23 cellular contexts compared by ENCODE assay signal in genomic region chr12:64220046-64220445, GRCh38. TPM values are rescaled to one million over a fixed set of nuclear protein-coding genes. Genes with fewer than 3 reads are reported as not detected.
A peak's percentile ranks its signal among the peaks of the same experiment; 100 is the strongest.
DNase-seq lines count a peak whose midpoint lies in the region; ATAC-seq, FAIRE-seq and TF ChIP-seq lines count a peak whose summit lies in the region.
"Had no signal": no experiment of that assay in that cellular context is flagged by ENCODE, and none has a peak within 500 bp of the region (broad histone marks: within the 10 kb centered on the region; RNA-seq: fewer than 3 reads in every experiment).

No MANE protein-coding gene starts in this region.

- H3K79me2 ChIP-seq in SU-DHL-6 (ENCODE audit: insufficient read depth, low read length) (peaks cover 20% of the 10 kb centered on the region; the same call in 1 of the 2 replicates), keratinocyte (ENCODE audit: control insufficient read depth, insufficient read depth, low read length) (peaks cover 11% of the 10 kb centered on the region)

- H2AFZ ChIP-seq in SU-DHL-6 (ENCODE audit: low read depth, low read length, severe bottlenecking) (no peak overlapping the region), keratinocyte (ENCODE audit: control insufficient read depth, low read length) (no peak overlapping the region)

- no peak overlapping the region for H3K4me3 ChIP-seq in HUES64 (ENCODE audit: low read length)
- H3K4me3 ChIP-seq in SU-DHL-6 (ENCODE audit: insufficient read depth, low read length, poor library complexity, severe bottlenecking): no peak overlapping the region
- H3K4me3 ChIP-seq in keratinocyte (ENCODE audit: control insufficient read depth in 2 of 3, extremely low read depth in 1 of 3, insufficient read depth in 2 of 3, low read depth in 1 of 3, low read length in 3 of 3): no peak overlapping the region
- H3K4me3 ChIP-seq in thyroid gland (replicated peaks in 1 of 3): no peak overlapping the region
- H3K4me3 ChIP-seq: stomach, upper lobe of left lung had no signal

- 0 out of 2 replicates have a peak overlapping the region, but pooled peaks have one; percentile 14 for H3K9ac ChIP-seq in ES-I3 (ENCODE audit: low read depth, low read length)
- H3K9ac ChIP-seq in HUES64 (ENCODE audit: low read depth, low read length): peak overlapping the region; percentile 25; the same call in 1 of the 2 replicates
- H3K9ac ChIP-seq in SU-DHL-6 (ENCODE audit: low read length): no peak overlapping the region
- no peak overlapping the region for H3K9ac ChIP-seq in keratinocyte (ENCODE audit: control insufficient read depth, extremely low read depth, insufficient read depth, low read length)
- H3K9ac ChIP-seq: SK-N-SH had no signal

- H3K4me1 ChIP-seq in ES-I3 (ENCODE audit: insufficient read depth, low read length) (peaks cover 13% of the 10 kb centered on the region; the same call in 1 of the 2 replicates), HUES64 (ENCODE audit: insufficient read depth, low read length) (peaks cover 35% of the 10 kb centered on the region), keratinocyte (ENCODE audit: control insufficient read depth, extremely low read depth, insufficient read depth, low read length) (peaks cover 16% of the 10 kb centered on the region), thyroid gland (peaks cover 4 to 16% of the 10 kb centered on the region in 2 donors)

- H3K9me3 ChIP-seq in ES-I3 (ENCODE audit: control insufficient read depth, insufficient read depth, low read length): no peaks in the 10 kb centered on the region
- no peaks in the 10 kb centered on the region for H3K9me3 ChIP-seq in HUES64 (ENCODE audit: insufficient read depth, low read depth, low read length)
- no peaks in the 10 kb centered on the region for H3K9me3 ChIP-seq in SU-DHL-6 (ENCODE audit: insufficient read depth, low read length)
- no peaks in the 10 kb centered on the region for H3K9me3 ChIP-seq in keratinocyte (ENCODE audit: control insufficient read depth, low read depth, low read length)
- H3K9me3 ChIP-seq in thyroid gland: no peaks in the 10 kb centered on the region
- H3K9me3 ChIP-seq: SK-N-SH, stomach, upper lobe of left lung had no signal

- ATAC-seq in HG02623 (IDR thresholded peaks at IDR 0.05; ENCODE audit: unreplicated experiment): no peak

- DNase-seq in keratinocyte (ENCODE audit: low read depth, low spot score) (no peak), NCI-H226 (no peak), thyroid gland (no peak)
- DNase-seq: activated effector memory CD4-positive, alpha-beta T cell treated with anti-CD3 and anti-CD28 coated beads, Interleukin-2, amount 50 U/mL, for 16 hours; amygdala; caudate nucleus; DMS79; dorsolateral prefrontal cortex; HCEC 1CT; NCI-H146; NCI-H2171; NCI-H774; nucleus accumbens; SK-N-SH; stimulated activated CD4-positive, alpha-beta T cell treated with anti-CD3 and anti-CD28 coated beads, Interleukin-4, amount 100 ng/mL, for 24 hours; stomach; upper lobe of left lung had no signal

- H3K27ac ChIP-seq in HUES64 (ENCODE audit: low read depth, low read length) (no peak overlapping the region), SU-DHL-6 (ENCODE audit: low read depth, low read length) (no peak overlapping the region), keratinocyte (ENCODE audit: control insufficient read depth, insufficient read depth, low read length) (no peak overlapping the region), thyroid gland (no peak overlapping the region)
- H3K27ac ChIP-seq: epithelial cell of prostate, upper lobe of left lung had no signal

- TF ChIP-seq CTCF in SU-DHL-6 (IDR thresholded peaks at IDR 0.05; ENCODE audit: insufficient read depth, low read length, poor library complexity, severe bottlenecking) (no peak), keratinocyte (optimal IDR thresholded peaks at IDR 0.05 in 1 of 3, IDR thresholded peaks at IDR 0.05 in 1 of 3, conservative IDR thresholded peaks at IDR 0.05 in 1 of 3; ENCODE audit: extremely low read depth in 1 of 3, insufficient read depth in 2 of 3, low read length in 3 of 3) (no peak), thyroid gland (IDR thresholded peaks at IDR 0.05) (no peak)

- H3K36me3 ChIP-seq in ES-I3 (ENCODE audit: insufficient read depth, low read length) (no peaks in the 10 kb centered on the region), HUES64 (ENCODE audit: insufficient read depth, low read length) (peaks cover 3% of the 10 kb centered on the region; the same call in 1 of the 2 replicates), SU-DHL-6 (ENCODE audit: low read length) (0 out of 2 replicates have a peak, but pooled peaks cover 2% of the 10 kb centered on the region), keratinocyte (ENCODE audit: control insufficient read depth in 2 of 2, extremely low read depth in 1 of 2, insufficient read depth in 2 of 2, low read length in 2 of 2) (peaks cover 0 to 1% of the 10 kb centered on the region in 2 experiments), thyroid gland (peaks cover 0 to 4% of the 10 kb centered on the region in 2 donors)
- H3K36me3 ChIP-seq: upper lobe of left lung had no signal

- H3K9me1 ChIP-seq in keratinocyte (ENCODE audit: control insufficient read depth, extremely low read depth, insufficient read depth, low read length): no peaks in the 10 kb centered on the region

- intact Hi-C loops in thyroid gland (cut with DNase I): no loop called here

- FAIRE-seq in keratinocyte (lab: Jason Lieb, UNC): no peak
- FAIRE-seq: RCC 7860 had no signal

- no peak for TF ChIP-seq POLR2A in thyroid gland (IDR thresholded peaks at IDR 0.05)

- 84% methylated on average over 2 of the region's 3 CpGs for WGBS in HUES64
- 98 to 99% methylated on average over 3 of the region's 3 CpGs for WGBS in thyroid gland, 2 donors

- H3K9me2 ChIP-seq in SU-DHL-6 (replicated peaks; ENCODE audit: insufficient read depth, low read length): no peaks in the 10 kb centered on the region
- H3K9me2 ChIP-seq: SK-N-SH had no signal

- dilution Hi-C loops in keratinocyte (cut with MboI; ENCODE audit: extremely low pct_ligation_motif_present, low sequenced_read_pairs): no loop called here

- peak overlapping the region; percentile 86 for H3K4me2 ChIP-seq in SU-DHL-6 (ENCODE audit: low read depth, low read length, poor library complexity, severe bottlenecking)
- peak overlapping the region; percentile 32 for H3K4me2 ChIP-seq in keratinocyte (ENCODE audit: control insufficient read depth, extremely low read depth, insufficient read depth, low read depth, low read length)

- H3F3A ChIP-seq in SU-DHL-6 (ENCODE audit: insufficient read depth): no peaks in the 10 kb centered on the region

- H4K20me1 ChIP-seq in SU-DHL-6 (ENCODE audit: low read depth, low read length) (no peaks in the 10 kb centered on the region), keratinocyte (ENCODE audit: control insufficient read depth, extremely low read depth, insufficient read depth, low read length) (no peaks in the 10 kb centered on the region)

- H3K27me3 ChIP-seq in HUES64 (ENCODE audit: insufficient read depth, low read length) (no peaks in the 10 kb centered on the region), SU-DHL-6 (ENCODE audit: low read length) (no peaks in the 10 kb centered on the region), keratinocyte (ENCODE audit: control insufficient read depth, extremely low read depth, insufficient read depth, low read length) (no peaks in the 10 kb centered on the region), thyroid gland (no peaks in the 10 kb centered on the region)
- H3K27me3 ChIP-seq: dorsolateral prefrontal cortex, stomach, upper lobe of left lung had no signal

RNA-seq across cellular contexts. Expression of gene KICS2, which starts 2.0 kb away (rescaled TPM):
- polyA plus RNA-seq in HUES64 (2013, experiment 1 of 2): 3.8 TPM
- 5.0 TPM for polyA plus RNA-seq in HUES64 (2013, experiment 2 of 2)
- polyA plus RNA-seq in keratinocyte: 5.2 to 6.2 TPM (median 5.7 TPM) in 3 replicates
- 2.0 TPM for polyA plus RNA-seq in keratinocyte (2011; ENCODE audit: low read depth)
- polyA plus RNA-seq in keratinocyte (2011; cell fraction: cytosol; rRNA removed): 4.0 and 5.7 TPM in 2 replicates
- 8.1 and 8.5 TPM in 2 replicates for polyA plus RNA-seq in keratinocyte (2011; cell fraction: nucleus; rRNA removed)
- polyA plus RNA-seq in keratinocyte (2012; ENCODE audit: low replicate concordance): 4.5 and 6.5 TPM in 2 replicates
- polyA minus RNA-seq in keratinocyte: 5.8 to 8.8 TPM (median 6.4 TPM) in 3 replicates
- 9.4 TPM for polyA minus RNA-seq in keratinocyte (2011; cell fraction: cytosol; rRNA and poly(A)+ RNA removed)
- 6.0 and 8.9 TPM in 2 replicates for polyA minus RNA-seq in keratinocyte (2011; cell fraction: nucleus; rRNA and poly(A)+ RNA removed)
- total RNA-seq in thyroid gland: 10 to 100 TPM; 11.9 to 20.0 (median 18.6) TPM

Comparison
In these comparisons a context has a peak if more than half of its experiments do, and no peak if none do; other contexts are left out.
1. H3K9ac ChIP-seq: peak in ES-I3 (single experiment) and HUES64 (single experiment); none in SU-DHL-6 (single experiment) and keratinocyte (single experiment).